1 cellular context compared by ENCODE assay signal in the genomic region with DNA sequence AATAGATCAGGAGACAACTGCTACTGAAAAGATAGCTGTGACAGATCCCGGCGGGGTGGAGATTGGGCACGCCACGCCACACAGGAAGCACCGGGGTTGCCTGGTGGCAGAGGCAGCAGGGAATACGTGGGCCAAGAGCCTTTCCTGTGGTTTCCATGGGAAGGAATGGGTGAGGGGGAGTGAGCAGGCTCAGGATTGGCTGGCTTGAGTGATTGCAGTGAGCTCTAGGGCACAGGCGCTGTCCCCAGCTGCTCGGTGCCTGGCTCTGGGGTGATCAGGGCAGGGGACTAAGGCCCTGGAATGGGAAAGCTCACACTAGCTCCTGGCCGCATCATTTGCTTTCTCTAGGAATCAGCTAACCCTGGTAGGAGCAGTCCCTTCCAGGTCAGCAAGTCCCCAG.
TF ChIP-seq lines count a peak whose summit lies in the region.

No MANE protein-coding gene starts in this region.

TF ChIP-seq in WTC11, 78 proteins besides CTCF, POLR2A, EP300 and RAD21 (continued from another document):
- no peak for TF ChIP-seq SOX15 (CRISPR knock-in tag; IDR thresholded peaks at IDR 0.05)
- TF ChIP-seq EMX1 (CRISPR knock-in tag; IDR thresholded peaks at IDR 0.05): no peak
- TF ChIP-seq MYBL2 (CRISPR knock-in tag; IDR thresholded peaks at IDR 0.05): no peak
- no peak for TF ChIP-seq ZNF138 (CRISPR knock-in tag; conservative IDR thresholded peaks at IDR 0.05)
- no peak for TF ChIP-seq ZNF396 (CRISPR knock-in tag; IDR thresholded peaks at IDR 0.05; ENCODE audit: borderline replicate concordance)
